Comparison of ENCODE assay signal across 1 cellular context in genomic region chr4:6272863-6273660, GRCh38.
A peak's percentile ranks its signal among the peaks of the same experiment; 100 is the strongest.
TF ChIP-seq lines count a peak whose summit lies in the region.

No MANE protein-coding gene starts in this region.

TF ChIP-seq in SK-N-SH, 30 proteins besides CTCF, POLR2A, EP300 and RAD21 (continued from another document):
- TF ChIP-seq MEF2A (IDR thresholded peaks at IDR 0.05; ENCODE audit: borderline replicate concordance, low read depth) (peak; percentile 82; the same call in 1 of the 2 replicates), SMC3 (IDR thresholded peaks at IDR 0.05; ENCODE audit: low read depth, low read length) (no peak), SIN3A (IDR thresholded peaks at IDR 0.05; ENCODE audit: borderline replicate concordance, low read depth, low read length) (no peak), RXRA (IDR thresholded peaks at IDR 0.05; ENCODE audit: borderline replicate concordance, low read depth) (0 out of 2 replicates have a peak, but pooled peaks have one; percentile 32), EZH2phosphoT487 (IDR thresholded peaks at IDR 0.05; ENCODE audit: borderline replicate concordance, low read depth) (no peak)
